In genomic region chr6:79584332-79584731, GRCh38 we compare ENCODE assay signal across 1 cellular context.
TF ChIP-seq lines count a peak whose summit lies in the region.

No MANE protein-coding gene starts in this region.

TF ChIP-seq in H1, 55 proteins besides CTCF, POLR2A, EP300 and RAD21:
- TF ChIP-seq, protein P1, sequence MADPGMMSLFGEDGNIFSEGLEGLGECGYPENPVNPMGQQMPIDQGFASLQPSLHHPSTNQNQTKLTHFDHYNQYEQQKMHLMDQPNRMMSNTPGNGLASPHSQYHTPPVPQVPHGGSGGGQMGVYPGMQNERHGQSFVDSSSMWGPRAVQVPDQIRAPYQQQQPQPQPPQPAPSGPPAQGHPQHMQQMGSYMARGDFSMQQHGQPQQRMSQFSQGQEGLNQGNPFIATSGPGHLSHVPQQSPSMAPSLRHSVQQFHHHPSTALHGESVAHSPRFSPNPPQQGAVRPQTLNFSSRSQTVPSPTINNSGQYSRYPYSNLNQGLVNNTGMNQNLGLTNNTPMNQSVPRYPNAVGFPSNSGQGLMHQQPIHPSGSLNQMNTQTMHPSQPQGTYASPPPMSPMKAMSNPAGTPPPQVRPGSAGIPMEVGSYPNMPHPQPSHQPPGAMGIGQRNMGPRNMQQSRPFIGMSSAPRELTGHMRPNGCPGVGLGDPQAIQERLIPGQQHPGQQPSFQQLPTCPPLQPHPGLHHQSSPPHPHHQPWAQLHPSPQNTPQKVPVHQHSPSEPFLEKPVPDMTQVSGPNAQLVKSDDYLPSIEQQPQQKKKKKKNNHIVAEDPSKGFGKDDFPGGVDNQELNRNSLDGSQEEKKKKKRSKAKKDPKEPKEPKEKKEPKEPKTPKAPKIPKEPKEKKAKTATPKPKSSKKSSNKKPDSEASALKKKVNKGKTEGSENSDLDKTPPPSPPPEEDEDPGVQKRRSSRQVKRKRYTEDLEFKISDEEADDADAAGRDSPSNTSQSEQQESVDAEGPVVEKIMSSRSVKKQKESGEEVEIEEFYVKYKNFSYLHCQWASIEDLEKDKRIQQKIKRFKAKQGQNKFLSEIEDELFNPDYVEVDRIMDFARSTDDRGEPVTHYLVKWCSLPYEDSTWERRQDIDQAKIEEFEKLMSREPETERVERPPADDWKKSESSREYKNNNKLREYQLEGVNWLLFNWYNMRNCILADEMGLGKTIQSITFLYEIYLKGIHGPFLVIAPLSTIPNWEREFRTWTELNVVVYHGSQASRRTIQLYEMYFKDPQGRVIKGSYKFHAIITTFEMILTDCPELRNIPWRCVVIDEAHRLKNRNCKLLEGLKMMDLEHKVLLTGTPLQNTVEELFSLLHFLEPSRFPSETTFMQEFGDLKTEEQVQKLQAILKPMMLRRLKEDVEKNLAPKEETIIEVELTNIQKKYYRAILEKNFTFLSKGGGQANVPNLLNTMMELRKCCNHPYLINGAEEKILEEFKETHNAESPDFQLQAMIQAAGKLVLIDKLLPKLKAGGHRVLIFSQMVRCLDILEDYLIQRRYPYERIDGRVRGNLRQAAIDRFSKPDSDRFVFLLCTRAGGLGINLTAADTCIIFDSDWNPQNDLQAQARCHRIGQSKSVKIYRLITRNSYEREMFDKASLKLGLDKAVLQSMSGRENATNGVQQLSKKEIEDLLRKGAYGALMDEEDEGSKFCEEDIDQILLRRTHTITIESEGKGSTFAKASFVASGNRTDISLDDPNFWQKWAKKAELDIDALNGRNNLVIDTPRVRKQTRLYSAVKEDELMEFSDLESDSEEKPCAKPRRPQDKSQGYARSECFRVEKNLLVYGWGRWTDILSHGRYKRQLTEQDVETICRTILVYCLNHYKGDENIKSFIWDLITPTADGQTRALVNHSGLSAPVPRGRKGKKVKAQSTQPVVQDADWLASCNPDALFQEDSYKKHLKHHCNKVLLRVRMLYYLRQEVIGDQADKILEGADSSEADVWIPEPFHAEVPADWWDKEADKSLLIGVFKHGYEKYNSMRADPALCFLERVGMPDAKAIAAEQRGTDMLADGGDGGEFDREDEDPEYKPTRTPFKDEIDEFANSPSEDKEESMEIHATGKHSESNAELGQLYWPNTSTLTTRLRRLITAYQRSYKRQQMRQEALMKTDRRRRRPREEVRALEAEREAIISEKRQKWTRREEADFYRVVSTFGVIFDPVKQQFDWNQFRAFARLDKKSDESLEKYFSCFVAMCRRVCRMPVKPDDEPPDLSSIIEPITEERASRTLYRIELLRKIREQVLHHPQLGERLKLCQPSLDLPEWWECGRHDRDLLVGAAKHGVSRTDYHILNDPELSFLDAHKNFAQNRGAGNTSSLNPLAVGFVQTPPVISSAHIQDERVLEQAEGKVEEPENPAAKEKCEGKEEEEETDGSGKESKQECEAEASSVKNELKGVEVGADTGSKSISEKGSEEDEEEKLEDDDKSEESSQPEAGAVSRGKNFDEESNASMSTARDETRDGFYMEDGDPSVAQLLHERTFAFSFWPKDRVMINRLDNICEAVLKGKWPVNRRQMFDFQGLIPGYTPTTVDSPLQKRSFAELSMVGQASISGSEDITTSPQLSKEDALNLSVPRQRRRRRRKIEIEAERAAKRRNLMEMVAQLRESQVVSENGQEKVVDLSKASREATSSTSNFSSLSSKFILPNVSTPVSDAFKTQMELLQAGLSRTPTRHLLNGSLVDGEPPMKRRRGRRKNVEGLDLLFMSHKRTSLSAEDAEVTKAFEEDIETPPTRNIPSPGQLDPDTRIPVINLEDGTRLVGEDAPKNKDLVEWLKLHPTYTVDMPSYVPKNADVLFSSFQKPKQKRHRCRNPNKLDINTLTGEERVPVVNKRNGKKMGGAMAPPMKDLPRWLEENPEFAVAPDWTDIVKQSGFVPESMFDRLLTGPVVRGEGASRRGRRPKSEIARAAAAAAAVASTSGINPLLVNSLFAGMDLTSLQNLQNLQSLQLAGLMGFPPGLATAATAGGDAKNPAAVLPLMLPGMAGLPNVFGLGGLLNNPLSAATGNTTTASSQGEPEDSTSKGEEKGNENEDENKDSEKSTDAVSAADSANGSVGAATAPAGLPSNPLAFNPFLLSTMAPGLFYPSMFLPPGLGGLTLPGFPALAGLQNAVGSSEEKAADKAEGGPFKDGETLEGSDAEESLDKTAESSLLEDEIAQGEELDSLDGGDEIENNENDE (IDR thresholded peaks at IDR 0.05; ENCODE audit: insufficient replicate concordance, low read length) = no peak
